In the genomic region with DNA sequence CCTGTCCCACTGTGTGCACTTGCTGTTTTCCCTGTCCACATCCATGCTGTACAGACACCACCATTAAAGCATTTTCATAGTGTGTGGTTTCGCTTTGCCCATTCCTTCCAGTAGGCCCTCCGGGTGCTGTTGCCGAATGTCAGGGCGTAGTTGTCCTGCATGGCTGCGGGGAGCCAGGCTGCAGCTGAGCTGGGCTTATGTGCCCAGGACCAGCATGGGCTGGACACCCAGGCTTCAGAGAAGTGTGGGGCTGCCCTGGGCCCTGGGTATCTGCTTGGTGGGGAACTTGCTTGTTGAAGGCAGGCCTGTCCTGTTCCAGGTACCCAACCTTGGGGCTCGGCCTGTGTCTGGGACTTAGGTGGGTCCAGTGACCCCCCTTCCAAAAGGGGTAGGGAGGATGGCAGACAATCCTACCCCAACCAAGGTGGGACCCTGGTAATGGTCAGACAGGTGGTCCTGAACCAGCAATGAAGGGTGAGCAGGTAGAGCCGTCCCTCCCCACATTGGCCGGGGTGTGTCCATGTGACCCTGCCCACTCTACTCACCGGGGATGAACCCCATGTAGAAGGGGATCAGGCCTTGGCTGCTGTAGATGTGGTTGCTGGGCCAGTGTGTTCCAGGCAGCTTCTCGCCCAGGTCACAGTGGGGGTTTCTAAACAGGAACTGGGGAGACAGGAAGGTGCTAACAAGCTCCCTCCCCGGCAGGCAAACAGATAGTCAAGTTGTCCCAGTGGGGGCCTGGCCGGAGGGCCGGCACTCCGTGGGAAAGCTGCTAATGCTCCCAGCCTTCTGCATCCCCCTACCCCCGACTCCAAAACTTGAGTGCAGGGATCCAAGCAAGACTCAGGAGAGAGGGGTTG, we compare ENCODE assay signal across 1 cellular context.
TF ChIP-seq lines count a peak whose summit lies in the region.

No MANE protein-coding gene starts in this region.

TF ChIP-seq in K562, 482 proteins besides CTCF, POLR2A, EP300 and RAD21 (continued from another document):
- TF ChIP-seq ZBTB17 (CRISPR knock-in tag; IDR thresholded peaks at IDR 0.05), result peak; percentile 56; the same call in 1 of the 2 replicates
- TF ChIP-seq ZNF830 (CRISPR knock-in tag; IDR thresholded peaks at IDR 0.05), result no peak
- TF ChIP-seq RUNX1 (IDR thresholded peaks at IDR 0.05; ENCODE audit: low read depth), result peak; percentile 18; the same call in 1 of the 2 replicates
